Comparison of ENCODE assay signal across 23 cellular contexts in the genomic region with DNA sequence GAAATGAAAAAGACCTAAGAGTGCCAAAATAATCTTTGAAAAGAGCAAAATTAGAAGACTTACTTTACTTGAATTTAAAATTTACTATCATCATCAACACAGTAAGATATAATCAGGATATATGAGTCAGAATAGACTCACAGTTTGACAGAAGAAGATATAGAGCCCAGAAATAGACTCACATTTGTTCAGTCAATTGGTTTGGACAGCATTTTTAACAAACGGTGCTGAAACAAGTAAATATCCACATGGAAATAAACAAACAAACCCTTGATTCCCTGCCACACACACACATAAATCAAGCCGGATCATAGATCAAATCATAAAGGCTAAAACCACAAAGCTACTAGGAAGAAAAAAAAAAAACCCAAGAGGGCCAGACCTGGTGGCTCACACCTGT.
DNase-seq lines count a peak whose midpoint lies in the region; ATAC-seq and TF ChIP-seq lines count a peak whose summit lies in the region.
"Had no signal": no experiment of that assay in that cellular context is flagged by ENCODE, and none has a peak within 500 bp of the region (broad histone marks: within the 10 kb centered on the region; RNA-seq: fewer than 3 reads in every experiment).

No MANE protein-coding gene starts in this region.

- no peak overlapping the region for H2AFZ ChIP-seq in GM23248

- no peak overlapping the region for H3K4me2 ChIP-seq in GM23248 (ENCODE audit: unreplicated experiment)
- H3K4me2 ChIP-seq: A549, BLaER1 had no signal

- no peak for TF ChIP-seq CTCF in 22Rv1 (IDR thresholded peaks at IDR 0.05)
- no peak for TF ChIP-seq CTCF in epithelial cell of esophagus (IDR thresholded peaks at IDR 0.05; ENCODE audit: insufficient read depth, low read depth, low read length, missing control alignments)

- H3K79me2 ChIP-seq in GM23248 (ENCODE audit: insufficient read depth): no peaks in the 10 kb centered on the region

- peaks cover 10% of the 10 kb centered on the region for H3K9me3 ChIP-seq in GM23248 (ENCODE audit: low read depth)
- H3K9me3 ChIP-seq: A549, BLaER1 had no signal

- H4K20me1 ChIP-seq in GM23248 (ENCODE audit: insufficient read depth): no peaks in the 10 kb centered on the region
- H4K20me1 ChIP-seq: BLaER1 had no signal

- H3K9me2 ChIP-seq in GM23248 (ENCODE audit: insufficient read depth): no peaks in the 10 kb centered on the region; the same call in 1 of the 2 replicates

- no peak overlapping the region for H3K4me3 ChIP-seq in GM23248
- H3K4me3 ChIP-seq in epithelial cell of esophagus (ENCODE audit: low read length): no peak overlapping the region
- H3K4me3 ChIP-seq: A549, BLaER1, MG63, SK-N-MC had no signal

- CTCF ChIA-PET in activated CD4-positive, alpha-beta memory T cell treated with anti-CD3 and anti-CD28 coated beads, Interleukin-2, amount 10 ng/mL, durations not matched to agents 7 days and 5 days (lab: Charles Lee): no interaction called here

- H3K4me3 Mint-ChIP-seq in activated CD4-positive, alpha-beta memory T cell treated with anti-CD3 and anti-CD28 coated beads, Interleukin-2, amount 10 ng/mL, durations not matched to agents 7 days and 5 days: no peak overlapping the region
- H3K4me3 Mint-ChIP-seq: CD8-positive, alpha-beta memory T cell; H9; T-cell had no signal

- 38 to 41% methylated on average over 2 of the region's 2 CpGs for WGBS in GM23248 (ENCODE audit: low coverage in 1 of 2, low lambda C conversion rate in 2 of 2, missing lambda C conversion rate in 2 of 2), 2 experiments

- DNase-seq in GM23248 (peak; percentile 20), M059J (ENCODE audit: low read depth) (peak; percentile 85), epithelial cell of esophagus (ENCODE audit: low read depth) (peak; percentile 35), AG20443 (ENCODE audit: low spot score) (no peak)
- DNase-seq in activated CD4-positive, alpha-beta memory T cell treated with anti-CD3 and anti-CD28 coated beads, Interleukin-2, amount 10 ng/mL, durations not matched to agents 7 days and 5 days: no peak
- DNase-seq: CD8-positive, alpha-beta memory T cell; H9; KG1; MG63; NCI-H1048; NCI-H1436; NCI-H2029; NCI-H345; NCI-H524 treated with DMSO at 0.1 percent for 48 hours; T-cell had no signal

- POLR2A ChIA-PET in activated CD4-positive, alpha-beta memory T cell treated with anti-CD3 and anti-CD28 coated beads, Interleukin-2, amount 10 ng/mL, durations not matched to agents 7 days and 5 days (lab: Charles Lee): no interaction called here

- H3K27me3 ChIP-seq in GM23248 (replicated peaks; ENCODE audit: insufficient read depth): no peaks in the 10 kb centered on the region
- H3K27me3 ChIP-seq: BLaER1, MG63 had no signal

- H3F3A ChIP-seq in GM23248 (ENCODE audit: insufficient read depth): no peaks in the 10 kb centered on the region

- H3K27ac ChIP-seq in 22Rv1 (peak overlapping the region; percentile 69), GM23248 (no peak overlapping the region)
- H3K27ac ChIP-seq: A549, BLaER1, SK-N-MC had no signal

- in situ Hi-C loops in GM23248 (cut with MboI): no loop called here

- H3K36me3 ChIP-seq in GM23248 (ENCODE audit: low read depth): no peaks in the 10 kb centered on the region
- H3K36me3 ChIP-seq: BLaER1, MG63 had no signal

- no peak overlapping the region for H3K9ac ChIP-seq in GM23248
- H3K9ac ChIP-seq: BLaER1 had no signal

- peaks cover 13% of the 10 kb centered on the region for H3K4me1 ChIP-seq in GM23248 (ENCODE audit: insufficient read depth)
- H3K4me1 ChIP-seq: A549, BLaER1 had no signal

- H3K27ac Mint-ChIP-seq in activated CD4-positive, alpha-beta memory T cell treated with anti-CD3 and anti-CD28 coated beads, Interleukin-2, amount 10 ng/mL, durations not matched to agents 7 days and 5 days: no peak overlapping the region
- H3K27ac Mint-ChIP-seq: CD8-positive, alpha-beta memory T cell; H9; T-cell had no signal

- ATAC-seq in GM18867 (IDR thresholded peaks at IDR 0.05; ENCODE audit: unreplicated experiment): no peak
- ATAC-seq in HG03045 (IDR thresholded peaks at IDR 0.05; ENCODE audit: unreplicated experiment): no peak
- ATAC-seq: A549, HepG2, Right ventricle myocardium inferior, T-cell had no signal

- peaks cover 4% of the 10 kb centered on the region for H3K27me3 Mint-ChIP-seq in activated CD4-positive, alpha-beta memory T cell treated with anti-CD3 and anti-CD28 coated beads, Interleukin-2, amount 10 ng/mL, durations not matched to agents 7 days and 5 days

- H3K36me3 Mint-ChIP-seq in activated CD4-positive, alpha-beta memory T cell treated with anti-CD3 and anti-CD28 coated beads, Interleukin-2, amount 10 ng/mL, durations not matched to agents 7 days and 5 days (ENCODE audit: low read depth): no peaks in the 10 kb centered on the region
- H3K36me3 Mint-ChIP-seq: CD8-positive, alpha-beta memory T cell; T-cell had no signal

- H3K4me1 Mint-ChIP-seq in activated CD4-positive, alpha-beta memory T cell treated with anti-CD3 and anti-CD28 coated beads, Interleukin-2, amount 10 ng/mL, durations not matched to agents 7 days and 5 days: peaks cover 1% of the 10 kb centered on the region

- peaks cover 6% of the 10 kb centered on the region for H3K9me3 Mint-ChIP-seq in activated CD4-positive, alpha-beta memory T cell treated with anti-CD3 and anti-CD28 coated beads, Interleukin-2, amount 10 ng/mL, durations not matched to agents 7 days and 5 days

Comparison
In these comparisons a context has a peak if more than half of its experiments do, and no peak if none do; other contexts are left out.
1. DNase-seq: peak in GM23248 (single experiment), M059J (single experiment) and epithelial cell of esophagus (single experiment); none in activated CD4-positive, alpha-beta memory T cell treated with anti-CD3 and anti-CD28 coated beads, Interleukin-2, amount 10 ng/mL, durations not matched to agents 7 days and 5 days (single experiment) and AG20443 (single experiment).